Comparison of ENCODE assay signal across 17 cellular contexts in genomic region chr11:23413057-23413456, GRCh38.
DNase-seq lines count a peak whose midpoint lies in the region; ATAC-seq, FAIRE-seq and TF ChIP-seq lines count a peak whose summit lies in the region.
"Had no signal": no experiment of that assay in that cellular context is flagged by ENCODE, and none has a peak within 500 bp of the region (broad histone marks: within the 10 kb centered on the region; RNA-seq: fewer than 3 reads in every experiment).

No MANE protein-coding gene starts in this region.

- DNase-seq in DMS53 (lab: John Stamatoyannopoulos, UW) (peak; percentile 50), LHCN-M2 (ENCODE audit: low read depth) (peak; percentile 13), astrocyte (ENCODE audit: low read depth) (peak; percentile 23), iris pigment epithelial cell (ENCODE audit: low read depth) (peak; percentile 54), brain microvascular endothelial cell (no peak), aorta (no peak), AG08395 (ENCODE audit: low spot score) (no peak)
- DNase-seq: 8988T; CD4-positive, alpha-beta T cell; GOT3; HCEC 1CT; HFFc6 had no signal

- TF ChIP-seq CTCF in astrocyte (IDR thresholded peaks at IDR 0.05; ENCODE audit: insufficient read depth, low read depth, low read length) = no peak
- TF ChIP-seq CTCF in brain microvascular endothelial cell (IDR thresholded peaks at IDR 0.05; ENCODE audit: low read depth, low read length, missing control alignments) = no peak

- FAIRE-seq in astrocyte (lab: Jason Lieb, UNC) = no peak
- FAIRE-seq: D721Med, GM12891, HepG2 had no signal

- H3K27me3 Mint-ChIP-seq in astrocyte (ENCODE audit: low read depth, unreplicated experiment) = no peaks in the 10 kb centered on the region
- H3K27me3 Mint-ChIP-seq: CD4-positive, alpha-beta T cell had no signal

- H3K4me3 ChIP-seq in astrocyte (ENCODE audit: insufficient read depth, low read depth, low read length) = no peak overlapping the region
- no peak overlapping the region for H3K4me3 ChIP-seq in brain microvascular endothelial cell (ENCODE audit: low read depth, low read length)
- no peak overlapping the region for H3K4me3 ChIP-seq in aorta (ENCODE audit: low read length in 2 of 2)
- H3K4me3 ChIP-seq: BLaER1 treated with 17β-estradiol and CSF1 and Interleukin-3, amounts not matched to agents 10 nM and 100 nM had no signal

- WGBS in aorta, 2 donors = 65 to 83% methylated on average over 1 of the region's 1 CpG

- H2AFZ ChIP-seq in astrocyte (ENCODE audit: low read depth, low read length) = no peak overlapping the region

- H3K4me3 Mint-ChIP-seq in astrocyte (ENCODE audit: unreplicated experiment) = no peak overlapping the region
- H3K4me3 Mint-ChIP-seq: CD4-positive, alpha-beta T cell; HFFc6 had no signal

- H3K79me2 ChIP-seq in astrocyte (ENCODE audit: insufficient read depth, low read length) = no peaks in the 10 kb centered on the region

- H3K36me3 ChIP-seq in astrocyte (ENCODE audit: insufficient read depth, low read length) (no peaks in the 10 kb centered on the region), brain microvascular endothelial cell (replicated peaks) (no peaks in the 10 kb centered on the region), aorta (ENCODE audit: control insufficient read depth in 1 of 2, insufficient read depth in 2 of 2, low read length in 1 of 2) (no peaks in the 10 kb centered on the region)
- H3K36me3 ChIP-seq: BLaER1 treated with 17β-estradiol and CSF1 and Interleukin-3, amounts not matched to agents 10 nM and 100 nM had no signal

- H3K27ac ChIP-seq in astrocyte (ENCODE audit: low read depth, low read length) = no peak overlapping the region
- no peak overlapping the region for H3K27ac ChIP-seq in brain microvascular endothelial cell
- H3K27ac ChIP-seq in aorta (ENCODE audit: low read depth in 1 of 2, low read length in 2 of 2) = no peak overlapping the region
- H3K27ac ChIP-seq: BLaER1 treated with 17β-estradiol and CSF1 and Interleukin-3, amounts not matched to agents 10 nM and 100 nM had no signal

- no peak overlapping the region for H3K27ac Mint-ChIP-seq in astrocyte (ENCODE audit: unreplicated experiment)
- H3K27ac Mint-ChIP-seq: CD4-positive, alpha-beta T cell; HFFc6 had no signal

- no peaks in the 10 kb centered on the region for H4K20me1 ChIP-seq in astrocyte (ENCODE audit: insufficient read depth, low read length)
- H4K20me1 ChIP-seq: BLaER1 treated with 17β-estradiol and CSF1 and Interleukin-3, amounts not matched to agents 10 nM and 100 nM had no signal

- peaks cover 15% of the 10 kb centered on the region for H3K9me3 Mint-ChIP-seq in astrocyte (ENCODE audit: unreplicated experiment)

- in situ Hi-C loops in brain microvascular endothelial cell (cut with HindIII; ENCODE audit: low pct_ligation_motif_present, low sequenced_read_pairs) = no loop called here

- no peaks in the 10 kb centered on the region for H3K36me3 Mint-ChIP-seq in astrocyte (ENCODE audit: low read depth, unreplicated experiment)

- no peak for ATAC-seq in GM21717 (IDR thresholded peaks at IDR 0.05; ENCODE audit: unreplicated experiment)
- ATAC-seq in aorta (ENCODE audit: low FRiP score) = no peak
- ATAC-seq: HepG2 had no signal

- no peak overlapping the region for H3K9ac ChIP-seq in astrocyte (ENCODE audit: low read length)
- H3K9ac ChIP-seq: BLaER1 treated with 17β-estradiol and CSF1 and Interleukin-3, amounts not matched to agents 10 nM and 100 nM had no signal

- H3K27me3 ChIP-seq in astrocyte (ENCODE audit: insufficient read depth, low read length) (no peaks in the 10 kb centered on the region), brain microvascular endothelial cell (replicated peaks) (no peaks in the 10 kb centered on the region), aorta (ENCODE audit: control insufficient read depth in 1 of 2, insufficient read depth in 2 of 2, low read length in 1 of 2) (no peaks in the 10 kb centered on the region)
- H3K27me3 ChIP-seq: BLaER1 treated with 17β-estradiol and CSF1 and Interleukin-3, amounts not matched to agents 10 nM and 100 nM had no signal

- H3K4me1 Mint-ChIP-seq in astrocyte (ENCODE audit: low read depth, unreplicated experiment) = no peaks in the 10 kb centered on the region

- H3K9me3 ChIP-seq in astrocyte (ENCODE audit: insufficient read depth, low read depth, low read length) (no peaks in the 10 kb centered on the region), aorta (ENCODE audit: control insufficient read depth, low read length) (no peaks in the 10 kb centered on the region)

- H3K4me2 ChIP-seq in astrocyte (ENCODE audit: low read length) = no peak overlapping the region
- H3K4me2 ChIP-seq: BLaER1 treated with 17β-estradiol and CSF1 and Interleukin-3, amounts not matched to agents 10 nM and 100 nM had no signal

- no peaks in the 10 kb centered on the region for H3K4me1 ChIP-seq in astrocyte (ENCODE audit: insufficient read depth, low read length)
- no peaks in the 10 kb centered on the region for H3K4me1 ChIP-seq in aorta (ENCODE audit: control insufficient read depth in 1 of 2, insufficient read depth in 2 of 2, low read length in 2 of 2)
- H3K4me1 ChIP-seq: BLaER1 treated with 17β-estradiol and CSF1 and Interleukin-3, amounts not matched to agents 10 nM and 100 nM had no signal

- intact Hi-C loops in aorta (cut with DNase I) = no loop called here

Comparison
In these comparisons a context has a peak if more than half of its experiments do, and no peak if none do; other contexts are left out.
1. DNase-seq: peak in DMS53 (single experiment), LHCN-M2 (single experiment), astrocyte (single experiment) and iris pigment epithelial cell (single experiment); none in brain microvascular endothelial cell (single experiment), aorta (0 of 2) and AG08395 (single experiment).